ENCODE assay signal across 15 cellular contexts in the genomic region with DNA sequence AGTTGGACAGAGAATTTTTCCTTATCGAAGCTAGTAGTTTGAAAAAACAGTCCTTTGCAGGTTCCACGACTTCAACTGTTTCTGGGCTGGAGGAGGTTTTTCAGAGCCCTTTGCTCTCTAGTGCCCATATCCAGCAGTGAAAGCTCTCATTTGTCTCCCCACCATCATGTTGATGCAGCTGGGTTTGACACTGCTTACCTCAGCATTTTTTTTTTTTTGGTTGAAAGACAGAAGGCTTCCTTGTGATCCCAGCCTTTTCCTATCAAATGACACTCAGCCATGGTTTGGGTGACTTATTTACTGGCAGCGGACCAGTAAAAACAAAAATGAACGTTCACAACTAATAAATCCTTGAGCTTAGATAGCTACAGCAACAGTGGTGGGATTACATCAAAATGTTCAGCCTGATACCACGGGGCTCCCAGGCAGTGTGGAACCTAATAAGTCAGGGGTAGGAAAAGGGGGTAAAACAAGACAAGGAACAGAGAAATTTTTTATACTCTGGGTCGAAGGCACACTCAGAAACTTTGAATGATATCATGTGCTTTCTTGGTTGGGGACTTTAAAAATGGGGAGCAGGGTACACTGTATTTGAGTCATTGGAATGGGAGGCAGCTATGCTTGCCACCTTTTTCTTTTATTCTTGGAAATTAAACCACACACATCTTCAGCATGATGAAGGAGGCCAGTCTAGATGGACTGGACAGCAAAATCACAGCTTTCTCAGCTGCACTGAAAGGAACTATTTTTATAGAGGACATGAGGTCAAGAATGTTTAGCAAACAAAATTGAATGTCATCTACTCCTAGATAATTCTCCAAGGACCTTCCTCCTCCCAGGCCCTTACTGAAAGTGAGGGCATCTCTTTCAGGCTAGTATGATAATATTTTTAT.
DNase-seq lines count a peak whose midpoint lies in the region; ATAC-seq and TF ChIP-seq lines count a peak whose summit lies in the region.
"Had no signal": no experiment of that assay in that cellular context is flagged by ENCODE, and none has a peak within 500 bp of the region (broad histone marks: within the 10 kb centered on the region; RNA-seq: fewer than 3 reads in every experiment).

No MANE protein-coding gene starts in this region.

- no peaks in the 10 kb centered on the region for H3K36me3 ChIP-seq in psoas muscle (ENCODE audit: insufficient read depth in 1 of 2, low read depth in 1 of 2)
- H3K36me3 ChIP-seq: right lobe of liver had no signal

- no peaks in the 10 kb centered on the region for H3K9me3 ChIP-seq in H9 (ENCODE audit: control insufficient read depth, low read depth, low read length)
- no peaks in the 10 kb centered on the region for H3K9me3 ChIP-seq in psoas muscle
- H3K9me3 ChIP-seq: right lobe of liver, SK-N-SH had no signal

- no peaks in the 10 kb centered on the region for H3K23me2 ChIP-seq in H9 (ENCODE audit: insufficient read length, low read depth, low read length, poor library complexity, severe bottlenecking)

- no peak overlapping the region for H3K27ac Mint-ChIP-seq in H9
- H3K27ac Mint-ChIP-seq: activated CD8-positive, alpha-beta memory T cell treated with anti-CD3 and anti-CD28 coated beads, Interleukin-2, amount 10 ng/mL, durations not matched to agents 7 days and 5 days; activated naive CD4-positive, alpha-beta T cell treated with anti-CD3 and anti-CD28 coated beads, Interleukin-2, amount 50 U/mL, for 24 hours; immature natural killer cell had no signal

- H4K5ac ChIP-seq in H9 (ENCODE audit: insufficient read length, low read depth, low read length), result no peak overlapping the region

- no peak overlapping the region for H3K27ac ChIP-seq in H9 (ENCODE audit: insufficient read length, low read depth, low read length)
- peak overlapping the region; percentile 25 for H3K27ac ChIP-seq in psoas muscle
- H3K27ac ChIP-seq: right lobe of liver had no signal

- no peaks in the 10 kb centered on the region for H3K79me1 ChIP-seq in H9 (ENCODE audit: insufficient read depth, low read depth, low read length, poor library complexity, severe bottlenecking)

- no peak overlapping the region for H2BK12ac ChIP-seq in H9 (ENCODE audit: insufficient read length, low read depth, low read length)

- no peak overlapping the region for H3K9ac ChIP-seq in H9 (ENCODE audit: extremely low read depth, insufficient read length, low read length)
- H3K9ac ChIP-seq: SK-N-SH had no signal

- no peaks in the 10 kb centered on the region for H3K27me3 Mint-ChIP-seq in H9 (ENCODE audit: low read depth)
- H3K27me3 Mint-ChIP-seq: activated CD8-positive, alpha-beta memory T cell treated with anti-CD3 and anti-CD28 coated beads, Interleukin-2, amount 10 ng/mL, durations not matched to agents 7 days and 5 days; activated naive CD4-positive, alpha-beta T cell treated with anti-CD3 and anti-CD28 coated beads, Interleukin-2, amount 50 U/mL, for 24 hours had no signal

- no peak overlapping the region for H2BK120ac ChIP-seq in H9 (ENCODE audit: low read depth, low read length, poor library complexity, severe bottlenecking)

- H2AFZ ChIP-seq in H9 (ENCODE audit: low read length), result no peak overlapping the region

- H4K91ac ChIP-seq in H9 (ENCODE audit: insufficient read length, low read depth, low read length), result no peak overlapping the region

- no peak overlapping the region for H3K18ac ChIP-seq in H9 (ENCODE audit: insufficient read length, low read depth, low read length)

- no CpG with 5 or more reads among the region's 6 CpGs for WGBS in H9 (ENCODE audit: extremely low coverage, insufficient read length, low lambda C conversion rate)
- WGBS in psoas muscle, 3 donors, result 25 to 28% (median 27%) methylated on average over 6 of the region's 6 CpGs

- H3K4me2 ChIP-seq in H9 (ENCODE audit: insufficient read depth, insufficient read length, low read length), result no peak overlapping the region
- H3K4me2 ChIP-seq: SK-N-SH had no signal

- DNase-seq in H9, result no peak
- DNase-seq in SK-MEL-5 (ENCODE audit: low read depth, low spot score), result peak; percentile 32
- no peak for DNase-seq in left cardiac atrium
- DNase-seq in psoas muscle, result no peak
- DNase-seq in activated CD4-positive, alpha-beta T cell treated with anti-CD3 and anti-CD28 coated beads for 48 hours, result no peak
- no peak for DNase-seq in ecto neural progenitor cell (ENCODE audit: low spot score)
- no peak for DNase-seq in NCI-H2107 treated with DMSO at 0.1 percent for 48 hours (lab: John Stamatoyannopoulos, UW; ENCODE audit: unreplicated experiment)
- DNase-seq: activated CD8-positive, alpha-beta memory T cell treated with anti-CD3 and anti-CD28 coated beads, Interleukin-2, amount 10 ng/mL, durations not matched to agents 7 days and 5 days; HCEC 1CT; immature natural killer cell; NCI-H1436 treated with DMSO at 0.1 percent for 48 hours; right lobe of liver; SK-N-SH had no signal

- no peak overlapping the region for H3K56ac ChIP-seq in H9 (ENCODE audit: insufficient read length, low read depth, low read length)

- H3K4ac ChIP-seq in H9 (ENCODE audit: low read depth, low read length), result no peak overlapping the region

- ATAC-seq in left cardiac atrium (peak; percentile 38 to 63), psoas muscle (peak in 1 of 4 donors; percentile 24), SK-N-SH treated with all-trans-retinoic acid at 6 μM for 48 hours (no peak)
- ATAC-seq: activated CD8-positive, alpha-beta memory T cell treated with anti-CD3 and anti-CD28 coated beads, Interleukin-2, amount 10 ng/mL, durations not matched to agents 7 days and 5 days had no signal

- H3K4me3 Mint-ChIP-seq in H9, result no peak overlapping the region
- H3K4me3 Mint-ChIP-seq: activated CD8-positive, alpha-beta memory T cell treated with anti-CD3 and anti-CD28 coated beads, Interleukin-2, amount 10 ng/mL, durations not matched to agents 7 days and 5 days; activated naive CD4-positive, alpha-beta T cell treated with anti-CD3 and anti-CD28 coated beads, Interleukin-2, amount 50 U/mL, for 24 hours; immature natural killer cell had no signal

- H3K4me1 ChIP-seq in H9 (ENCODE audit: insufficient read depth, low read length) (peaks cover 5% of the 10 kb centered on the region; the same call in 1 of the 2 replicates), psoas muscle (peaks cover 7% of the 10 kb centered on the region)
- H3K4me1 ChIP-seq: right lobe of liver had no signal

- H2BK15ac ChIP-seq in H9 (ENCODE audit: low read depth, low read length), result no peak overlapping the region

- intact Hi-C loops in left cardiac atrium (cut with DNase I), result loop anchor here (5.0 to 10.0 kb wide), 2 partner anchors 144 to 156 kb away; no protein-coding TSS in a partner anchor
- intact Hi-C loops in psoas muscle (cut with DNase I), result loop anchor here in 1 of 2 donors (5.0 kb wide), 1 partner anchor 71 kb away; no protein-coding TSS in a partner anchor

- H3K23ac ChIP-seq in H9 (ENCODE audit: insufficient read length, low read depth, low read length), result no peak overlapping the region

- H3K79me2 ChIP-seq in H9 (ENCODE audit: insufficient read depth, low read length), result no peaks in the 10 kb centered on the region

- H3T11ph ChIP-seq in H9 (ENCODE audit: low read length), result peak overlapping the region; percentile 10

- H3K27me3 ChIP-seq in H9 (ENCODE audit: insufficient read depth, low read length), result no peaks in the 10 kb centered on the region
- no peaks in the 10 kb centered on the region for H3K27me3 ChIP-seq in psoas muscle (ENCODE audit: insufficient read depth in 3 of 3, low read length in 2 of 3)
- H3K27me3 ChIP-seq: right lobe of liver had no signal

- H3K14ac ChIP-seq in H9 (ENCODE audit: insufficient read depth, low read length), result no peak overlapping the region; the same call in 1 of the 2 replicates

- H4K8ac ChIP-seq in H9 (replicated peaks; ENCODE audit: insufficient read length, low read depth, low read length), result no peak overlapping the region

- H3K36me3 Mint-ChIP-seq in H9 (ENCODE audit: insufficient read depth in 1 of 3, low read depth in 3 of 3), result no peaks in the 10 kb centered on the region; a peak in 1 of 7 replicates
- H3K36me3 Mint-ChIP-seq: activated CD8-positive, alpha-beta memory T cell treated with anti-CD3 and anti-CD28 coated beads, Interleukin-2, amount 10 ng/mL, durations not matched to agents 7 days and 5 days; activated naive CD4-positive, alpha-beta T cell treated with anti-CD3 and anti-CD28 coated beads, Interleukin-2, amount 50 U/mL, for 24 hours; immature natural killer cell had no signal

- no peak overlapping the region for H2BK5ac ChIP-seq in H9 (ENCODE audit: insufficient read length, low read length)

- H2AK5ac ChIP-seq in H9 (ENCODE audit: insufficient read length, low read length), result no peak overlapping the region

- H2BK20ac ChIP-seq in H9 (ENCODE audit: low read depth, low read length, poor library complexity, severe bottlenecking), result peak overlapping the region; percentile 26

- in situ Hi-C loops in SK-MEL-5 (cut with HindIII; ENCODE audit: low pct_unique_long_range_greater_than_20kb, low sequenced_read_pairs), result no loop called here

- H3K4me1 Mint-ChIP-seq in H9, result peaks cover 5 to 15% of the 10 kb centered on the region in 2 experiments
- H3K4me1 Mint-ChIP-seq: activated CD8-positive, alpha-beta memory T cell treated with anti-CD3 and anti-CD28 coated beads, Interleukin-2, amount 10 ng/mL, durations not matched to agents 7 days and 5 days; activated naive CD4-positive, alpha-beta T cell treated with anti-CD3 and anti-CD28 coated beads, Interleukin-2, amount 50 U/mL, for 24 hours; immature natural killer cell had no signal

- TF ChIP-seq CTCF in H9 (conservative IDR thresholded peaks at IDR 0.05) (no peak), psoas muscle (IDR thresholded peaks at IDR 0.05) (no peak)

- no peaks in the 10 kb centered on the region for H4K20me1 ChIP-seq in H9 (ENCODE audit: control insufficient read depth, insufficient read depth, insufficient read length)

- H3K9me3 Mint-ChIP-seq in H9, result no peaks in the 10 kb centered on the region

- H3K4me3 ChIP-seq in psoas muscle, result no peak overlapping the region
- H3K4me3 ChIP-seq: right lobe of liver had no signal

TF ChIP-seq in SK-N-SH treated with all-trans-retinoic acid at 6 μM for 48 hours, 23 proteins besides CTCF, POLR2A, EP300 and RAD21 (continues in another document):
- TF ChIP-seq GLIS3 (CRISPR knock-in tag; IDR thresholded peaks at IDR 0.05), result no peak
- TF ChIP-seq SNAI2 (CRISPR knock-in tag; IDR thresholded peaks at IDR 0.05), result no peak
- TF ChIP-seq ZNF70 (CRISPR knock-in tag; IDR thresholded peaks at IDR 0.05), result no peak
- TF ChIP-seq TCF4 (CRISPR knock-in tag; IDR thresholded peaks at IDR 0.05; ENCODE audit: borderline replicate concordance), result no peak
